Comparison of ENCODE assay signal across 12 cellular contexts in genomic region chr4:108119199-108119800, GRCh38. TPM values are rescaled to one million over a fixed set of nuclear protein-coding genes. Genes with fewer than 3 reads are reported as not detected.
DNase-seq lines count a peak whose midpoint lies in the region; ATAC-seq and TF ChIP-seq lines count a peak whose summit lies in the region.
"Had no signal": no experiment of that assay in that cellular context is flagged by ENCODE, and none has a peak within 500 bp of the region (broad histone marks: within the 10 kb centered on the region; RNA-seq: fewer than 3 reads in every experiment).

No MANE protein-coding gene starts in this region.

- H3K9me3 Mint-ChIP-seq in activated naive CD4-positive, alpha-beta T cell treated with anti-CD3 and anti-CD28 coated beads, Interleukin-2, amount 50 U/mL, for 24 hours, result no peaks in the 10 kb centered on the region
- no peaks in the 10 kb centered on the region for H3K9me3 Mint-ChIP-seq in activated CD4-positive, alpha-beta memory T cell treated with anti-CD3 and anti-CD28 coated beads for 36 hours
- no peaks in the 10 kb centered on the region for H3K9me3 Mint-ChIP-seq in stimulated activated naive CD8-positive, alpha-beta T cell treated with anti-CD3 and anti-CD28 coated beads, Interleukin-15, Interleukin-2, amounts not matched to agents 100 ng/mL and 50 ng/mL, for 24 hours
- no peaks in the 10 kb centered on the region for H3K9me3 Mint-ChIP-seq in CD14-positive monocyte

- peaks cover 23% of the 10 kb centered on the region for H3K36me3 Mint-ChIP-seq in activated naive CD4-positive, alpha-beta T cell treated with anti-CD3 and anti-CD28 coated beads, Interleukin-2, amount 50 U/mL, for 24 hours
- peaks cover 15% of the 10 kb centered on the region for H3K36me3 Mint-ChIP-seq in activated CD4-positive, alpha-beta memory T cell treated with anti-CD3 and anti-CD28 coated beads for 36 hours
- H3K36me3 Mint-ChIP-seq in stimulated activated naive CD8-positive, alpha-beta T cell treated with anti-CD3 and anti-CD28 coated beads, Interleukin-15, Interleukin-2, amounts not matched to agents 100 ng/mL and 50 ng/mL, for 24 hours (ENCODE audit: low read depth), result peaks cover 11% of the 10 kb centered on the region
- no peaks in the 10 kb centered on the region for H3K36me3 Mint-ChIP-seq in CD14-positive monocyte

- no peak for TF ChIP-seq CTCF in CD14-positive monocyte (IDR thresholded peaks at IDR 0.05)

- intact Hi-C loops in activated CD4-positive, alpha-beta memory T cell treated with anti-CD3 and anti-CD28 coated beads for 36 hours (cut with micrococcal nuclease), result loop anchor here (1.0 kb wide), 1 partner anchor 20 kb away; no protein-coding TSS in a partner anchor
- intact Hi-C loops in CD14-positive monocyte (cut with micrococcal nuclease), result no loop called here

- peak overlapping the region; percentile 79 for H3K4me3 Mint-ChIP-seq in activated naive CD4-positive, alpha-beta T cell treated with anti-CD3 and anti-CD28 coated beads, Interleukin-2, amount 50 U/mL, for 24 hours
- H3K4me3 Mint-ChIP-seq in activated CD4-positive, alpha-beta memory T cell treated with anti-CD3 and anti-CD28 coated beads for 36 hours, result peak overlapping the region; percentile 20
- H3K4me3 Mint-ChIP-seq in stimulated activated naive CD8-positive, alpha-beta T cell treated with anti-CD3 and anti-CD28 coated beads, Interleukin-15, Interleukin-2, amounts not matched to agents 100 ng/mL and 50 ng/mL, for 24 hours, result peak overlapping the region; percentile 69
- H3K4me3 Mint-ChIP-seq in CD14-positive monocyte, result no peak overlapping the region

- CTCF ChIA-PET in activated CD4-positive, alpha-beta memory T cell treated with anti-CD3 and anti-CD28 coated beads for 36 hours (lab: Charles Lee), result interaction anchor here (1.2 to 1.3 kb wide), 3 partner anchors 9 to 21 kb away, joined by 3 to 6 read pairs (median 5); no protein-coding TSS in a partner anchor

- no peak for DNase-seq in activated naive CD4-positive, alpha-beta T cell treated with Interleukin-2 at 50 U/mL for 16 hours
- DNase-seq in activated CD4-positive, alpha-beta memory T cell treated with anti-CD3 and anti-CD28 coated beads for 36 hours, result no peak
- DNase-seq in CD14-positive monocyte (ENCODE audit: low spot score), result no peak
- no peak for DNase-seq in activated gamma-delta T cell (lab: John Stamatoyannopoulos, UW)
- no peak for DNase-seq in 8988T
- DNase-seq: Kasumi-1, kidney had no signal

- POLR2A ChIA-PET in activated CD4-positive, alpha-beta memory T cell treated with anti-CD3 and anti-CD28 coated beads for 36 hours (lab: Charles Lee), result interaction anchor here (1.0 to 5.0 kb wide), 3 partner anchors 11 to 50 kb away, joined by 3 to 24 read pairs (median 5); partner anchors contain the start of gene LEF1

- H3K27me3 Mint-ChIP-seq in activated naive CD4-positive, alpha-beta T cell treated with anti-CD3 and anti-CD28 coated beads, Interleukin-2, amount 50 U/mL, for 24 hours, result no peaks in the 10 kb centered on the region
- no peaks in the 10 kb centered on the region for H3K27me3 Mint-ChIP-seq in activated CD4-positive, alpha-beta memory T cell treated with anti-CD3 and anti-CD28 coated beads for 36 hours
- H3K27me3 Mint-ChIP-seq in stimulated activated naive CD8-positive, alpha-beta T cell treated with anti-CD3 and anti-CD28 coated beads, Interleukin-15, Interleukin-2, amounts not matched to agents 100 ng/mL and 50 ng/mL, for 24 hours, result no peaks in the 10 kb centered on the region
- H3K27me3 Mint-ChIP-seq in CD14-positive monocyte (ENCODE audit: low read depth in 3 of 3), result peaks cover 0 to 3% (median 0%) of the 10 kb centered on the region in 3 donors

- ATAC-seq in HG02884 (IDR thresholded peaks at IDR 0.05; ENCODE audit: unreplicated experiment), result peak; percentile 19
- ATAC-seq: body of pancreas had no signal

- peaks cover 93% of the 10 kb centered on the region for H3K4me1 Mint-ChIP-seq in activated naive CD4-positive, alpha-beta T cell treated with anti-CD3 and anti-CD28 coated beads, Interleukin-2, amount 50 U/mL, for 24 hours
- H3K4me1 Mint-ChIP-seq in activated CD4-positive, alpha-beta memory T cell treated with anti-CD3 and anti-CD28 coated beads for 36 hours (ENCODE audit: low read depth), result peaks cover 82% of the 10 kb centered on the region
- peaks cover 92% of the 10 kb centered on the region for H3K4me1 Mint-ChIP-seq in stimulated activated naive CD8-positive, alpha-beta T cell treated with anti-CD3 and anti-CD28 coated beads, Interleukin-15, Interleukin-2, amounts not matched to agents 100 ng/mL and 50 ng/mL, for 24 hours (ENCODE audit: low read depth)
- H3K4me1 Mint-ChIP-seq in CD14-positive monocyte, result peaks cover 17% of the 10 kb centered on the region

- H3K27ac Mint-ChIP-seq in activated naive CD4-positive, alpha-beta T cell treated with anti-CD3 and anti-CD28 coated beads, Interleukin-2, amount 50 U/mL, for 24 hours, result peak overlapping the region; percentile 89
- H3K27ac Mint-ChIP-seq in activated CD4-positive, alpha-beta memory T cell treated with anti-CD3 and anti-CD28 coated beads for 36 hours, result peak overlapping the region; percentile 85
- peak overlapping the region; percentile 94 for H3K27ac Mint-ChIP-seq in stimulated activated naive CD8-positive, alpha-beta T cell treated with anti-CD3 and anti-CD28 coated beads, Interleukin-15, Interleukin-2, amounts not matched to agents 100 ng/mL and 50 ng/mL, for 24 hours
- H3K27ac Mint-ChIP-seq in CD14-positive monocyte, result no peak overlapping the region

RNA-seq across cellular contexts. Expression of gene LEF1, which starts 49.4 kb away (rescaled TPM):
- total RNA-seq in activated CD4-positive, alpha-beta memory T cell treated with anti-CD3 and anti-CD28 coated beads for 36 hours, result 100 to 1,000 TPM; 111 to 122 TPM
- polyA plus RNA-seq in CD14-positive monocyte, result 1 to 10 TPM in 1 of 2 donors, under 1 TPM in 1; 0.61 to 1.3 TPM
- total RNA-seq: G401 had no signal

Comparison
In these comparisons a context has a peak if more than half of its experiments do, and no peak if none do; other contexts are left out.
1. H3K27ac Mint-ChIP-seq: peak in activated naive CD4-positive, alpha-beta T cell treated with anti-CD3 and anti-CD28 coated beads, Interleukin-2, amount 50 U/mL, for 24 hours (single experiment), activated CD4-positive, alpha-beta memory T cell treated with anti-CD3 and anti-CD28 coated beads for 36 hours (single experiment) and stimulated activated naive CD8-positive, alpha-beta T cell treated with anti-CD3 and anti-CD28 coated beads, Interleukin-15, Interleukin-2, amounts not matched to agents 100 ng/mL and 50 ng/mL, for 24 hours (single experiment); none in CD14-positive monocyte (0 of 7).
2. H3K4me3 Mint-ChIP-seq: peak in activated naive CD4-positive, alpha-beta T cell treated with anti-CD3 and anti-CD28 coated beads, Interleukin-2, amount 50 U/mL, for 24 hours (single experiment), activated CD4-positive, alpha-beta memory T cell treated with anti-CD3 and anti-CD28 coated beads for 36 hours (single experiment) and stimulated activated naive CD8-positive, alpha-beta T cell treated with anti-CD3 and anti-CD28 coated beads, Interleukin-15, Interleukin-2, amounts not matched to agents 100 ng/mL and 50 ng/mL, for 24 hours (single experiment); none in CD14-positive monocyte (0 of 2).